14 cellular contexts compared by ENCODE assay signal in genomic region chr16:81511371-81511770, GRCh38.
DNase-seq lines count a peak whose midpoint lies in the region; ATAC-seq and TF ChIP-seq lines count a peak whose summit lies in the region.
"Had no signal": no experiment of that assay in that cellular context is flagged by ENCODE, and none has a peak within 500 bp of the region (broad histone marks: within the 10 kb centered on the region; RNA-seq: fewer than 3 reads in every experiment).

No MANE protein-coding gene starts in this region.

- intact Hi-C loops in sigmoid colon (cut with DNase I): no loop called here
- intact Hi-C loops in dorsolateral prefrontal cortex (cut with DNase I): no loop called here
- intact Hi-C loops in ovary (cut with DNase I): no loop called here

- H3K36me3 Mint-ChIP-seq in activated T-cell treated with anti-CD3 and anti-CD28 coated beads, Interleukin-2, amount 50 U/mL, for 72 hours (ENCODE audit: insufficient read depth in 2 of 2): peaks cover 0 to 1% of the 10 kb centered on the region in 2 donors
- H3K36me3 Mint-ChIP-seq: naive B cell had no signal

- no peaks in the 10 kb centered on the region for H3K27me3 Mint-ChIP-seq in activated T-cell treated with anti-CD3 and anti-CD28 coated beads, Interleukin-2, amount 50 U/mL, for 72 hours (ENCODE audit: low read depth)
- H3K27me3 Mint-ChIP-seq: activated CD8-positive, alpha-beta memory T cell treated with anti-CD3 and anti-CD28 coated beads, Interleukin-2, amount 10 ng/mL, durations not matched to agents 7 days and 5 days; naive B cell had no signal

- H3K36me3 ChIP-seq in sigmoid colon (no peaks in the 10 kb centered on the region), ovary (no peaks in the 10 kb centered on the region)

- H3K27ac ChIP-seq in foreskin keratinocyte (peak overlapping the region; percentile 44), sigmoid colon (no peak overlapping the region), dorsolateral prefrontal cortex (no peak overlapping the region), ovary (no peak overlapping the region)
- H3K27ac ChIP-seq: skin epidermis had no signal

- peaks cover 7% of the 10 kb centered on the region for H3K4me1 Mint-ChIP-seq in activated T-cell treated with anti-CD3 and anti-CD28 coated beads, Interleukin-2, amount 50 U/mL, for 72 hours (ENCODE audit: low read depth)

- TF ChIP-seq POLR2A in sigmoid colon (IDR thresholded peaks at IDR 0.05) (no peak), ovary (IDR thresholded peaks at IDR 0.05) (no peak)

- TF ChIP-seq CTCF in foreskin keratinocyte (conservative IDR thresholded peaks at IDR 0.05): no peak
- TF ChIP-seq CTCF in sigmoid colon (IDR thresholded peaks at IDR 0.05): no peak
- TF ChIP-seq CTCF in dorsolateral prefrontal cortex (IDR thresholded peaks at IDR 0.05 in 54 of 56, conservative IDR thresholded peaks at IDR 0.05 in 2 of 56; ENCODE audit: low read depth in 1 of 56, partially characterized antibody in 56 of 56): no peak
- TF ChIP-seq CTCF in ovary (IDR thresholded peaks at IDR 0.05): no peak

- DNase-seq in activated T-cell treated with anti-CD3 and anti-CD28 coated beads, Interleukin-2, amount 50 U/mL, for 72 hours: no peak
- no peak for DNase-seq in activated T-cell treated with anti-CD3 and anti-CD28 coated beads for 4 hours
- peak; percentile 76 for DNase-seq in amniotic stem cell (lab: John Stamatoyannopoulos, UW)
- DNase-seq in foreskin keratinocyte: peak; percentile 88 to 93
- DNase-seq in sigmoid colon: no peak
- DNase-seq in cortex of kidney (lab: John Stamatoyannopoulos, UW): no peak
- no peak for DNase-seq in dorsolateral prefrontal cortex
- no peak for DNase-seq in ovary
- DNase-seq: 8988T; activated CD8-positive, alpha-beta memory T cell treated with anti-CD3 and anti-CD28 coated beads, Interleukin-2, amount 10 ng/mL, durations not matched to agents 7 days and 5 days; naive B cell; NCI-H1092; Right ventricle myocardium superior had no signal

- no peaks in the 10 kb centered on the region for H3K9me3 Mint-ChIP-seq in activated T-cell treated with anti-CD3 and anti-CD28 coated beads, Interleukin-2, amount 50 U/mL, for 72 hours
- H3K9me3 Mint-ChIP-seq: naive B cell had no signal

- no peak for TF ChIP-seq EP300 in sigmoid colon (IDR thresholded peaks at IDR 0.05)
- no peak for TF ChIP-seq EP300 in ovary (IDR thresholded peaks at IDR 0.05)

- H3K27ac Mint-ChIP-seq in activated T-cell treated with anti-CD3 and anti-CD28 coated beads, Interleukin-2, amount 50 U/mL, for 72 hours: peak overlapping the region; percentile 9
- H3K27ac Mint-ChIP-seq: activated CD8-positive, alpha-beta memory T cell treated with anti-CD3 and anti-CD28 coated beads, Interleukin-2, amount 10 ng/mL, durations not matched to agents 7 days and 5 days had no signal

- H3K4me1 ChIP-seq in foreskin keratinocyte: peaks cover 21% of the 10 kb centered on the region
- peaks cover 0 to 20% (median 13%) of the 10 kb centered on the region in 4 donors for H3K4me1 ChIP-seq in sigmoid colon
- peaks cover 10% of the 10 kb centered on the region for H3K4me1 ChIP-seq in ovary (ENCODE audit: insufficient read depth)

- 61 to 84% methylated on average over 5 of the region's 5 CpGs for WGBS in sigmoid colon, 2 donors
- 94 to 98% (median 96%) methylated on average over 5 of the region's 5 CpGs for WGBS in ovary, 3 donors

- no peaks in the 10 kb centered on the region for H3K9me3 ChIP-seq in sigmoid colon
- no peaks in the 10 kb centered on the region for H3K9me3 ChIP-seq in ovary

- ATAC-seq in activated T-cell treated with anti-CD3 and anti-CD28 coated beads, Interleukin-2, amount 50 U/mL, for 72 hours (replicated peaks in 1 of 2): no peak
- ATAC-seq in foreskin keratinocyte: peak; percentile 57
- ATAC-seq: activated CD8-positive, alpha-beta memory T cell treated with anti-CD3 and anti-CD28 coated beads, Interleukin-2, amount 10 ng/mL, durations not matched to agents 7 days and 5 days had no signal

- H3K27me3 ChIP-seq in foreskin keratinocyte: no peaks in the 10 kb centered on the region
- no peaks in the 10 kb centered on the region for H3K27me3 ChIP-seq in sigmoid colon
- no peaks in the 10 kb centered on the region for H3K27me3 ChIP-seq in dorsolateral prefrontal cortex
- no peaks in the 10 kb centered on the region for H3K27me3 ChIP-seq in ovary

- no peak overlapping the region for H3K4me3 ChIP-seq in sigmoid colon
- no peak overlapping the region for H3K4me3 ChIP-seq in dorsolateral prefrontal cortex
- no peak overlapping the region for H3K4me3 ChIP-seq in ovary
- H3K4me3 ChIP-seq: skin epidermis had no signal

- H3K4me3 Mint-ChIP-seq in activated T-cell treated with anti-CD3 and anti-CD28 coated beads, Interleukin-2, amount 50 U/mL, for 72 hours: no peak overlapping the region
- H3K4me3 Mint-ChIP-seq: activated CD8-positive, alpha-beta memory T cell treated with anti-CD3 and anti-CD28 coated beads, Interleukin-2, amount 10 ng/mL, durations not matched to agents 7 days and 5 days had no signal

Comparison
In these comparisons a context has a peak if more than half of its experiments do, and no peak if none do; other contexts are left out.
1. DNase-seq: peak in amniotic stem cell (single experiment) and foreskin keratinocyte (2 of 2); none in activated T-cell treated with anti-CD3 and anti-CD28 coated beads, Interleukin-2, amount 50 U/mL, for 72 hours (0 of 2), activated T-cell treated with anti-CD3 and anti-CD28 coated beads for 4 hours (single experiment), sigmoid colon (single experiment), cortex of kidney (single experiment), dorsolateral prefrontal cortex (0 of 10) and ovary (0 of 5).